7 cellular contexts compared by ENCODE assay signal in genomic region chr3:111070772-111071256, GRCh38. TPM values are rescaled to one million over a fixed set of nuclear protein-coding genes. Genes with fewer than 3 reads are reported as not detected.
DNase-seq lines count a peak whose midpoint lies in the region; ATAC-seq and TF ChIP-seq lines count a peak whose summit lies in the region.

No MANE protein-coding gene starts in this region.

- H2AFZ ChIP-seq in smooth muscle cell (ENCODE audit: low read depth), result peak overlapping the region; percentile 92

- H3K4me3 ChIP-seq in astrocyte of the cerebellum (ENCODE audit: low read depth, low read length) (peak overlapping the region; percentile 78), iPS-18c (ENCODE audit: insufficient read depth, low read depth, low read length) (peak overlapping the region; percentile 85), smooth muscle cell (peak overlapping the region; percentile 90)

- peak overlapping the region; percentile 75 for H3K27ac ChIP-seq in smooth muscle cell (ENCODE audit: low read depth)

- H3K9ac ChIP-seq in smooth muscle cell (ENCODE audit: low read depth), result peak overlapping the region; percentile 78

- H3K9me3 ChIP-seq in iPS-18c (ENCODE audit: control insufficient read depth, insufficient read depth, low read length) (no peaks in the 10 kb centered on the region), smooth muscle cell (replicated peaks; ENCODE audit: low read depth) (no peaks in the 10 kb centered on the region)

- in situ Hi-C loops in astrocyte of the cerebellum (cut with HindIII; ENCODE audit: low sequenced_read_pairs), result loop anchor here (5.0 kb wide), 1 partner anchor 101 kb away; no protein-coding TSS in a partner anchor

- DNase-seq in NCI-H82 (lab: John Stamatoyannopoulos, UW), result peak; percentile 93
- DNase-seq in astrocyte of the cerebellum (ENCODE audit: low read depth), result peak; percentile 63
- DNase-seq in smooth muscle cell (lab: John Stamatoyannopoulos, UW; ENCODE audit: unreplicated experiment), result no peak
- no peak for DNase-seq in DMS153 treated with DMSO at 0.1 percent for 48 hours (lab: John Stamatoyannopoulos, UW; ENCODE audit: unreplicated experiment)
- no peak for DNase-seq in NCI-H2107 treated with DMSO at 0.1 percent for 48 hours (lab: John Stamatoyannopoulos, UW; ENCODE audit: unreplicated experiment)

- no peaks in the 10 kb centered on the region for H3F3A ChIP-seq in smooth muscle cell (ENCODE audit: low read depth)

- H3K27me3 ChIP-seq in smooth muscle cell (ENCODE audit: low read depth), result no peaks in the 10 kb centered on the region

- H3K4me2 ChIP-seq in smooth muscle cell, result peak overlapping the region; percentile 95

- WGBS in smooth muscle cell (ENCODE audit: low lambda C conversion rate), result under 1% methylated on average over 21 of the region's 23 CpGs

- peaks cover 51% of the 10 kb centered on the region for H3K79me2 ChIP-seq in smooth muscle cell (ENCODE audit: low read depth)

- peaks cover 9% of the 10 kb centered on the region for H3K4me1 ChIP-seq in smooth muscle cell (ENCODE audit: low read depth)

- no peaks in the 10 kb centered on the region for H3K36me3 ChIP-seq in smooth muscle cell (ENCODE audit: low read depth)

- peak; percentile 1 for TF ChIP-seq CTCF in astrocyte of the cerebellum (IDR thresholded peaks at IDR 0.05; ENCODE audit: low read depth, low read length, missing control alignments)
- no peak for TF ChIP-seq CTCF in smooth muscle cell (IDR thresholded peaks at IDR 0.05; ENCODE audit: borderline replicate concordance, insufficient read depth, poor library complexity, severe bottlenecking)

- peaks cover 38% of the 10 kb centered on the region for H4K20me1 ChIP-seq in smooth muscle cell (ENCODE audit: low read depth)

- ATAC-seq in GM21786 (IDR thresholded peaks at IDR 0.05; ENCODE audit: unreplicated experiment), result peak; percentile 4

RNA-seq across cellular contexts. Expression of gene NECTIN3, which starts 0.8 kb away (rescaled TPM):
- total RNA-seq in smooth muscle cell, result 58.2 and 76.3 TPM in 2 replicates
- polyA plus RNA-seq in smooth muscle cell, result 10.4 and 13.3 TPM in 2 replicates

Comparison
In these comparisons a context has a peak if more than half of its experiments do, and no peak if none do; other contexts are left out.
1. DNase-seq: peak in NCI-H82 (single experiment) and astrocyte of the cerebellum (single experiment); none in smooth muscle cell (single experiment), DMS153 treated with DMSO at 0.1 percent for 48 hours (single experiment) and NCI-H2107 treated with DMSO at 0.1 percent for 48 hours (single experiment).
2. Peak in every context shown above with its lines, with median percentiles within 50 percentile points of each other: H3K4me3 ChIP-seq.